In genomic region chr2:203876328-203876727, GRCh38 we compare ENCODE assay signal across 1 cellular context.
TF ChIP-seq lines count a peak whose summit lies in the region.

No MANE protein-coding gene starts in this region.

TF ChIP-seq in HepG2, 621 proteins besides CTCF, POLR2A, EP300 and RAD21:
- TF ChIP-seq RXRA (CRISPR knock-in tag; IDR thresholded peaks at IDR 0.05) (no peak), ZNF792 (CRISPR knock-in tag; IDR thresholded peaks at IDR 0.05) (no peak), BORCS8-MEF2B (CRISPR knock-in tag; IDR thresholded peaks at IDR 0.05) (no peak), NFKB2 (CRISPR knock-in tag; IDR thresholded peaks at IDR 0.05; ENCODE audit: borderline replicate concordance) (no peak), RELA (CRISPR knock-in tag; IDR thresholded peaks at IDR 0.05) (no peak), ZNF614 (CRISPR knock-in tag; IDR thresholded peaks at IDR 0.05; ENCODE audit: borderline replicate concordance) (no peak), ZFP1 (CRISPR knock-in tag; IDR thresholded peaks at IDR 0.05) (no peak), ZFP37 (CRISPR knock-in tag; IDR thresholded peaks at IDR 0.05; ENCODE audit: borderline replicate concordance) (no peak)
